In the genomic region with DNA sequence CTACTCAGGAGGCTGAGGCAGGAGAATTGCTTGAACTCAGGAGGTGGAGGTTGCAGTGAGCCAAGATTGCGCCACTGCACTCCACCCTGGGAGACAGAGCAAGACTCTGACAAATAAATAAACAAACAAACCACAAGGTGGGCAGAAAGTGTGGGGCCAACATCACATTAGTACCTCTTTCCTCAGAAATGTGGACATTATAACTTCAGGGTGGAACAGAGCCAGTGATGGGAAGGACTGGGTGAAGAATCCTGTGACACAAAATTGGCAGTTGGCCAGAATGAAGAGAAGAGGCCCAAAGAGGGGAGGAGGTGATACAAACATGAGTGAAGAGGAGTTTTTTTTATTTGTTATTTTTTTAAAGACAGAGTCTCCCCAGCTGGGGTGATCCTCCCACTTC, we compare ENCODE assay signal across 13 cellular contexts. TPM values are rescaled to one million over a fixed set of nuclear protein-coding genes. Genes with fewer than 3 reads are reported as not detected.
DNase-seq lines count a peak whose midpoint lies in the region; ATAC-seq lines count a peak whose summit lies in the region.
"Had no signal": no experiment of that assay in that cellular context is flagged by ENCODE, and none has a peak within 500 bp of the region (broad histone marks: within the 10 kb centered on the region; RNA-seq: fewer than 3 reads in every experiment).

No MANE protein-coding gene starts in this region.

- in situ Hi-C loops in SK-MEL-5 (cut with HindIII; ENCODE audit: low pct_unique_long_range_greater_than_20kb, low sequenced_read_pairs), result no loop called here

- peak overlapping the region; percentile 43 for H3K27ac Mint-ChIP-seq in activated CD8-positive, alpha-beta memory T cell treated with anti-CD3 and anti-CD28 coated beads, Interleukin-2, amount 10 ng/mL, durations not matched to agents 7 days and 5 days
- no peak overlapping the region for H3K27ac Mint-ChIP-seq in activated T-helper 17 cell treated with anti-CD3 and anti-CD28 coated beads, Interleukin-2, amount 50 U/mL, for 72 hours
- H3K27ac Mint-ChIP-seq in activated CD4-positive, alpha-beta memory T cell treated with anti-CD3 and anti-CD28 coated beads, Interleukin-2, amount 10 ng/mL, durations not matched to agents 7 days and 5 days, result no peak overlapping the region
- H3K27ac Mint-ChIP-seq: activated naive CD8-positive, alpha-beta T cell treated with anti-CD3 and anti-CD28 coated beads, Interleukin-2, amount 10 ng/mL, durations not matched to agents 7 days and 5 days had no signal

- no peak overlapping the region for H3K4me3 Mint-ChIP-seq in activated CD8-positive, alpha-beta memory T cell treated with anti-CD3 and anti-CD28 coated beads, Interleukin-2, amount 10 ng/mL, durations not matched to agents 7 days and 5 days
- no peak overlapping the region for H3K4me3 Mint-ChIP-seq in activated T-helper 17 cell treated with anti-CD3 and anti-CD28 coated beads, Interleukin-2, amount 50 U/mL, for 72 hours
- no peak overlapping the region for H3K4me3 Mint-ChIP-seq in activated CD4-positive, alpha-beta memory T cell treated with anti-CD3 and anti-CD28 coated beads, Interleukin-2, amount 10 ng/mL, durations not matched to agents 7 days and 5 days
- H3K4me3 Mint-ChIP-seq: activated naive CD8-positive, alpha-beta T cell treated with anti-CD3 and anti-CD28 coated beads, Interleukin-2, amount 10 ng/mL, durations not matched to agents 7 days and 5 days had no signal

- POLR2A ChIA-PET in activated CD4-positive, alpha-beta memory T cell treated with anti-CD3 and anti-CD28 coated beads, Interleukin-2, amount 10 ng/mL, durations not matched to agents 7 days and 5 days (lab: Charles Lee), result interaction anchor here (1.1 to 2.2 kb wide), 3 partner anchors 50 to 56 kb away, joined by 3 to 7 read pairs (median 4); partner anchors contain the start of genes FAM8A1 and NUP153

- peaks cover 63% of the 10 kb centered on the region for H3K36me3 Mint-ChIP-seq in activated CD8-positive, alpha-beta memory T cell treated with anti-CD3 and anti-CD28 coated beads, Interleukin-2, amount 10 ng/mL, durations not matched to agents 7 days and 5 days
- peaks cover 100% of the 10 kb centered on the region for H3K36me3 Mint-ChIP-seq in activated T-helper 17 cell treated with anti-CD3 and anti-CD28 coated beads, Interleukin-2, amount 50 U/mL, for 72 hours (ENCODE audit: low read depth)
- H3K36me3 Mint-ChIP-seq in activated CD4-positive, alpha-beta memory T cell treated with anti-CD3 and anti-CD28 coated beads, Interleukin-2, amount 10 ng/mL, durations not matched to agents 7 days and 5 days (ENCODE audit: low read depth), result peaks cover 66% of the 10 kb centered on the region

- no peak for DNase-seq in activated CD8-positive, alpha-beta memory T cell treated with anti-CD3 and anti-CD28 coated beads, Interleukin-2, amount 10 ng/mL, durations not matched to agents 7 days and 5 days
- DNase-seq in activated CD8-positive, alpha-beta memory T cell treated with anti-CD3 and anti-CD28 coated beads for 24 hours, result no peak
- peak; percentile 30 for DNase-seq in H4 (ENCODE audit: low spot score)
- peak; percentile 28 for DNase-seq in SK-MEL-5 (ENCODE audit: low read depth, low spot score)
- no peak for DNase-seq in left lobe of liver (ENCODE audit: low spot score)
- no peak for DNase-seq in activated CD4-positive, alpha-beta memory T cell treated with anti-CD3 and anti-CD28 coated beads, Interleukin-2, amount 10 ng/mL, durations not matched to agents 7 days and 5 days
- DNase-seq: activated naive CD8-positive, alpha-beta T cell treated with anti-CD3 and anti-CD28 coated beads, Interleukin-2, amount 10 ng/mL, durations not matched to agents 7 days and 5 days; GF-D8; NCI-H146; stimulated activated CD4-positive, alpha-beta T cell treated with anti-CD3 and anti-CD28 coated beads, Interleukin-4, amount 100 ng/mL, for 4 hours; stimulated activated naive CD4-positive, alpha-beta T cell had no signal

- no peaks in the 10 kb centered on the region for H3K9me3 Mint-ChIP-seq in activated CD8-positive, alpha-beta memory T cell treated with anti-CD3 and anti-CD28 coated beads, Interleukin-2, amount 10 ng/mL, durations not matched to agents 7 days and 5 days (ENCODE audit: low read depth)
- no peaks in the 10 kb centered on the region for H3K9me3 Mint-ChIP-seq in activated T-helper 17 cell treated with anti-CD3 and anti-CD28 coated beads, Interleukin-2, amount 50 U/mL, for 72 hours
- no peaks in the 10 kb centered on the region for H3K9me3 Mint-ChIP-seq in activated CD4-positive, alpha-beta memory T cell treated with anti-CD3 and anti-CD28 coated beads, Interleukin-2, amount 10 ng/mL, durations not matched to agents 7 days and 5 days
- H3K9me3 Mint-ChIP-seq: activated naive CD8-positive, alpha-beta T cell treated with anti-CD3 and anti-CD28 coated beads, Interleukin-2, amount 10 ng/mL, durations not matched to agents 7 days and 5 days had no signal

- no peak for ATAC-seq in activated CD8-positive, alpha-beta memory T cell treated with anti-CD3 and anti-CD28 coated beads, Interleukin-2, amount 10 ng/mL, durations not matched to agents 7 days and 5 days
- ATAC-seq in left lobe of liver (peak; percentile 34), esophagus mucosa (no peak)
- no peak for ATAC-seq in activated T-helper 17 cell treated with anti-CD3 and anti-CD28 coated beads, Interleukin-2, amount 50 U/mL, for 72 hours (replicated peaks)

- H3K27me3 Mint-ChIP-seq in activated CD8-positive, alpha-beta memory T cell treated with anti-CD3 and anti-CD28 coated beads, Interleukin-2, amount 10 ng/mL, durations not matched to agents 7 days and 5 days, result no peaks in the 10 kb centered on the region
- H3K27me3 Mint-ChIP-seq in activated T-helper 17 cell treated with anti-CD3 and anti-CD28 coated beads, Interleukin-2, amount 50 U/mL, for 72 hours, result no peaks in the 10 kb centered on the region
- no peaks in the 10 kb centered on the region for H3K27me3 Mint-ChIP-seq in activated CD4-positive, alpha-beta memory T cell treated with anti-CD3 and anti-CD28 coated beads, Interleukin-2, amount 10 ng/mL, durations not matched to agents 7 days and 5 days
- H3K27me3 Mint-ChIP-seq: activated naive CD8-positive, alpha-beta T cell treated with anti-CD3 and anti-CD28 coated beads, Interleukin-2, amount 10 ng/mL, durations not matched to agents 7 days and 5 days had no signal

- CTCF ChIA-PET in activated CD8-positive, alpha-beta memory T cell treated with anti-CD3 and anti-CD28 coated beads, Interleukin-2, amount 10 ng/mL, durations not matched to agents 7 days and 5 days (lab: Charles Lee), result interaction anchor here (1.0 to 1.4 kb wide), 4 partner anchors 13 to 59 kb away, joined by 3 read pairs; no protein-coding TSS in a partner anchor
- CTCF ChIA-PET in activated CD4-positive, alpha-beta memory T cell treated with anti-CD3 and anti-CD28 coated beads, Interleukin-2, amount 10 ng/mL, durations not matched to agents 7 days and 5 days (lab: Charles Lee), result interaction anchor here (1.3 kb wide), 1 partner anchor 46 kb away, joined by 7 read pairs; no protein-coding TSS in a partner anchor

- H3K4me1 Mint-ChIP-seq in activated CD8-positive, alpha-beta memory T cell treated with anti-CD3 and anti-CD28 coated beads, Interleukin-2, amount 10 ng/mL, durations not matched to agents 7 days and 5 days, result peaks cover 37% of the 10 kb centered on the region
- peaks cover 24% of the 10 kb centered on the region for H3K4me1 Mint-ChIP-seq in activated T-helper 17 cell treated with anti-CD3 and anti-CD28 coated beads, Interleukin-2, amount 50 U/mL, for 72 hours
- peaks cover 25% of the 10 kb centered on the region for H3K4me1 Mint-ChIP-seq in activated CD4-positive, alpha-beta memory T cell treated with anti-CD3 and anti-CD28 coated beads, Interleukin-2, amount 10 ng/mL, durations not matched to agents 7 days and 5 days

RNA-seq across cellular contexts. Expression of gene NUP153, which starts 50.6 kb away (rescaled TPM):
- total RNA-seq in activated CD8-positive, alpha-beta memory T cell treated with anti-CD3 and anti-CD28 coated beads, Interleukin-2, amount 10 ng/mL, durations not matched to agents 7 days and 5 days, result 10 to 100 TPM; 83.8 to 97.9 TPM
- total RNA-seq in H4 (2014; rRNA removed; shearing (Covaris generic)), result 25.3 and 37.8 TPM in 2 replicates
- 42.1 and 49.0 TPM in 2 replicates for total RNA-seq in SK-MEL-5 (2014; rRNA removed; shearing (Covaris generic))
- 37.1 and 56.7 TPM in 2 replicates for polyA plus RNA-seq in SK-MEL-5 (2015; cell fraction: cytosol; rRNA removed)
- 72.9 and 80.1 TPM in 2 replicates for polyA plus RNA-seq in SK-MEL-5 (2015; cell fraction: nucleus; rRNA removed)
- total RNA-seq in left lobe of liver (13.5 TPM), esophagus mucosa (30.2 TPM)
- 10 to 100 TPM; 79.5 to 83.7 TPM for total RNA-seq in activated T-helper 17 cell treated with anti-CD3 and anti-CD28 coated beads, Interleukin-2, amount 50 U/mL, for 72 hours
- total RNA-seq in activated CD4-positive, alpha-beta memory T cell treated with anti-CD3 and anti-CD28 coated beads, Interleukin-2, amount 10 ng/mL, durations not matched to agents 7 days and 5 days, result 10 to 100 TPM; 74.0 to 75.8 TPM

RNA-seq across cellular contexts. Expression of gene FAM8A1, which starts 56.0 kb away (rescaled TPM):
- total RNA-seq in activated CD8-positive, alpha-beta memory T cell treated with anti-CD3 and anti-CD28 coated beads, Interleukin-2, amount 10 ng/mL, durations not matched to agents 7 days and 5 days, result 1 to 10 TPM; 7.0 to 9.0 TPM
- total RNA-seq in H4 (2014; rRNA removed; shearing (Covaris generic)), result 5.5 and 7.1 TPM in 2 replicates
- total RNA-seq in SK-MEL-5 (2014; rRNA removed; shearing (Covaris generic)), result 26.2 and 27.8 TPM in 2 replicates
- polyA plus RNA-seq in SK-MEL-5 (2015; cell fraction: cytosol; rRNA removed), result 19.4 and 26.0 TPM in 2 replicates
- 31.4 and 35.9 TPM in 2 replicates for polyA plus RNA-seq in SK-MEL-5 (2015; cell fraction: nucleus; rRNA removed)
- total RNA-seq in left lobe of liver (42.0 TPM), esophagus mucosa (7.6 TPM)
- 1 to 10 TPM; 3.2 to 6.1 TPM for total RNA-seq in activated T-helper 17 cell treated with anti-CD3 and anti-CD28 coated beads, Interleukin-2, amount 50 U/mL, for 72 hours
- total RNA-seq in activated CD4-positive, alpha-beta memory T cell treated with anti-CD3 and anti-CD28 coated beads, Interleukin-2, amount 10 ng/mL, durations not matched to agents 7 days and 5 days, result 10 to 100 TPM; 14.1 to 14.3 TPM

Comparison
In these comparisons a context has a peak if more than half of its experiments do, and no peak if none do; other contexts are left out.
1. DNase-seq: peak in H4 (single experiment) and SK-MEL-5 (single experiment); none in activated CD8-positive, alpha-beta memory T cell treated with anti-CD3 and anti-CD28 coated beads, Interleukin-2, amount 10 ng/mL, durations not matched to agents 7 days and 5 days (single experiment), activated CD8-positive, alpha-beta memory T cell treated with anti-CD3 and anti-CD28 coated beads for 24 hours (single experiment), left lobe of liver (single experiment) and activated CD4-positive, alpha-beta memory T cell treated with anti-CD3 and anti-CD28 coated beads, Interleukin-2, amount 10 ng/mL, durations not matched to agents 7 days and 5 days (single experiment).